7 cellular contexts compared by ENCODE assay signal in the genomic region with DNA sequence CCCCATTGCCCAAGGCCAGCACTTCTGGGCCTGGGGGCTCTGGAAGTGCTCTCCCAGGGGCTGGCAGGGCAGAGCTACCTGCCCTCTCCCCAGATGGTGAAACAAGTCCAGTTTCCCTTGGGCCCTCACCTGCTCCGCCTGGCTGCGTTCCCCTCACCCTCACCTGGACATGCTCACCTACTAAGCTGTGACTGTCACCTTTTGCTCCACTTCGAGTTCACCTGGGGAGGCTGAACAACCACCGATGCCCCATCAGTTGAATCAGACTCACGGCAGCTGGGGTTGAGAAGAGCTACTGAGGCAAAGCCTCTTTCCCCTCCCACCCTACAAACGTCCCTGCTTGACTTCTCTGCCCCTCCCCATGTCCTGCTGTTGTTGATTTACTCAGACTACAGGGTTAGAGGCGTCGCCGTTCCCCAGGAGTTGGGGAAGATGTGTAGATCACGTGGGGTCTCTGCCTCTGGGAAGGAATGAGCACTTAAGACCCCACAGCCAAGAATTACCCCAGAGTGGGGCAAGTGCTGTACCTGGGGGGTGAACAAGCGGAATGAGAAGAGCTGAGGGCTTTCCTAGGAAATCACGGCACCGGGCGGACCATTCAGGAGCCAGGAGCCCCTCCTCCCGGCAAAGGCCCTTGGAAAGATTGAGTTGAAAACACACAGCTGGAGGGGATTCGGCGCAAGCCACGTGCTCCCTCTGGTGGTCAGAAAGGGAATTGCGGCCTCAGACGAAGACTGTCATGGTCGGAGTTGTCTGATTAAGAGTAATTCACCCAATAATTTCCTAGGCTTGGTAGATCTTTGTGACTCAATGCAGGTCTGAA. TPM values are rescaled to one million over a fixed set of nuclear protein-coding genes. Genes with fewer than 3 reads are reported as not detected.
DNase-seq lines count a peak whose midpoint lies in the region; ATAC-seq and TF ChIP-seq lines count a peak whose summit lies in the region.

No MANE protein-coding gene starts in this region.

- DNase-seq in HuH-7 (ENCODE audit: low spot score) = peak; percentile 75
- DNase-seq in OCI-M2 (lab: John Stamatoyannopoulos, UW; ENCODE audit: unreplicated experiment) = peak; percentile 6
- DNase-seq in activated T-cell treated with anti-CD3 and anti-CD28 coated beads, Interleukin-2, amount 50 U/mL, for 4 hours = peak; percentile 90
- DNase-seq in fibroblast of gingiva (ENCODE audit: low read depth) = peak; percentile 43
- DNase-seq in natural killer cell = peak; percentile 77
- peak; percentile 53 to 86 (median 74) for DNase-seq in stimulated activated naive CD4-positive, alpha-beta T cell (lab: John Stamatoyannopoulos, UW)

- H3K36me3 Mint-ChIP-seq in activated T-cell treated with anti-CD3 and anti-CD28 coated beads, Interleukin-2, amount 50 U/mL, for 4 hours (ENCODE audit: insufficient read depth) = no peaks in the 10 kb centered on the region
- no peaks in the 10 kb centered on the region for H3K36me3 Mint-ChIP-seq in natural killer cell

- H3K4me3 Mint-ChIP-seq in activated T-cell treated with anti-CD3 and anti-CD28 coated beads, Interleukin-2, amount 50 U/mL, for 4 hours = peak overlapping the region; percentile 53
- no peak overlapping the region for H3K4me3 Mint-ChIP-seq in natural killer cell

- H3K27me3 Mint-ChIP-seq in activated T-cell treated with anti-CD3 and anti-CD28 coated beads, Interleukin-2, amount 50 U/mL, for 4 hours (ENCODE audit: low read depth) = no peaks in the 10 kb centered on the region
- H3K27me3 Mint-ChIP-seq in natural killer cell (ENCODE audit: low read depth in 2 of 2) = peaks cover 0 to 3% of the 10 kb centered on the region in 2 donors

- peak overlapping the region in 1 of 2 donors; percentile 90 for H3K27ac Mint-ChIP-seq in natural killer cell

- H3K9me3 Mint-ChIP-seq in activated T-cell treated with anti-CD3 and anti-CD28 coated beads, Interleukin-2, amount 50 U/mL, for 4 hours = no peaks in the 10 kb centered on the region
- H3K9me3 Mint-ChIP-seq in natural killer cell = no peaks in the 10 kb centered on the region

- TF ChIP-seq CTCF in natural killer cell (IDR thresholded peaks at IDR 0.05) = peak; percentile 94

- intact Hi-C loops in natural killer cell (cut with micrococcal nuclease) = loop anchor here (1.0 kb wide), 1 partner anchor 10 kb away; no protein-coding TSS in a partner anchor

- ATAC-seq in activated T-cell treated with anti-CD3 and anti-CD28 coated beads, Interleukin-2, amount 50 U/mL, for 4 hours = peak; percentile 47 to 51
- ATAC-seq in natural killer cell = peak; percentile 39 to 68 (median 47)

- H3K4me1 Mint-ChIP-seq in activated T-cell treated with anti-CD3 and anti-CD28 coated beads, Interleukin-2, amount 50 U/mL, for 4 hours (ENCODE audit: low read depth) = peaks cover 56% of the 10 kb centered on the region
- H3K4me1 Mint-ChIP-seq in natural killer cell = peaks cover 16 to 47% of the 10 kb centered on the region in 2 donors

- peak; percentile 14 for TF ChIP-seq POLR2A in GM15510 (IDR thresholded peaks at IDR 0.05; ENCODE audit: borderline replicate concordance, extremely low read depth, insufficient read length)

RNA-seq across cellular contexts. Expression of a gene that starts 7.1 kb away (rescaled TPM):
- total RNA-seq in activated T-cell treated with anti-CD3 and anti-CD28 coated beads, Interleukin-2, amount 50 U/mL, for 4 hours = under 1 TPM; 0.63 to 0.66 (median 0.63) TPM
- total RNA-seq in natural killer cell = under 1 TPM in 2 of 3 donors, not detected in 1; 0.75 to 0.78 TPM

RNA-seq across cellular contexts. Expression of a gene that starts 20.4 kb away (rescaled TPM):
- total RNA-seq in activated T-cell treated with anti-CD3 and anti-CD28 coated beads, Interleukin-2, amount 50 U/mL, for 4 hours = not detected
- total RNA-seq in natural killer cell = under 1 TPM in 1 of 3 donors, not detected in 2; 0.66 TPM

RNA-seq across cellular contexts. Expression of a gene that starts 59.0 kb away (rescaled TPM):
- total RNA-seq in activated T-cell treated with anti-CD3 and anti-CD28 coated beads, Interleukin-2, amount 50 U/mL, for 4 hours = under 1 TPM in 2 of 3 donors, not detected in 1; 0.16 to 0.38 TPM
- under 1 TPM in 2 of 3 donors, not detected in 1; 0.20 to 0.90 TPM for total RNA-seq in natural killer cell

Comparison
In these comparisons a context has a peak if more than half of its experiments do, and no peak if none do; other contexts are left out.
1. Peak in every context shown above with its lines: DNase-seq and ATAC-seq.
2. DNase-seq: peak in every context shown above with its lines; median percentile 90 in activated T-cell treated with anti-CD3 and anti-CD28 coated beads, Interleukin-2, amount 50 U/mL, for 4 hours; 77 in natural killer cell; 75 in HuH-7; 74 in stimulated activated naive CD4-positive, alpha-beta T cell; 43 in fibroblast of gingiva; 6 in OCI-M2.